ENCODE assay signal across 1 cellular context in the genomic region with DNA sequence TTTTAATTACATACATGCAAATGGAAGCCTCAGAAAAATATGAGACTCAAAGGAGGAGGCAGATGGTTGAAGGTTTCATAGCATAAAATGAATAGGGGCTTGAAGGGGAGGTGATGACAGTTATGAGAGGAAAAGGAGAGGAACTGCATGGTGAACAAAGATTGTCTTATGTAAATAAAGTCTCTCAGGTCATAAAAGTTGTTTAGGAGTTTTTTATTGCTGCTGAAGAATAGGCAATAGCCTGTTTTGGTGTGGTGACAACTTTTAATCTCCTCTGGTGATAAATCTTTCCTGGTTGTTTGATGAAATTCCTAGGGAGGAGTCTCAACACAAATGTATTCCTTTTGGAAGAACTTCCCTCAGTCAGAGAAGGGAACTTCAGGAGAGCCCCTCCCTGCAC.
TF ChIP-seq lines count a peak whose summit lies in the region.

No MANE protein-coding gene starts in this region.

TF ChIP-seq in HEK293, 187 proteins besides CTCF, POLR2A, EP300 and RAD21 (continued from another document and continues in another):
- no peak for TF ChIP-seq ZNF449 (tag by site-specific recombination; IDR thresholded peaks at IDR 0.05)
- peak; percentile 79 for TF ChIP-seq IKZF3 (tag by site-specific recombination; IDR thresholded peaks at IDR 0.05)
- TF ChIP-seq SP3 (tag by site-specific recombination; IDR thresholded peaks at IDR 0.05), result no peak
- TF ChIP-seq GLIS2 (tag by site-specific recombination; IDR thresholded peaks at IDR 0.05), result no peak
- no peak for TF ChIP-seq ZNF585B (tag by site-specific recombination; IDR thresholded peaks at IDR 0.05)
- TF ChIP-seq KLF10 (tag by site-specific recombination; IDR thresholded peaks at IDR 0.05), result no peak; the same call in 1 of the 2 replicates
- no peak for TF ChIP-seq HOXD13 (CRISPR knock-in tag; IDR thresholded peaks at IDR 0.05; ENCODE audit: borderline replicate concordance)
- TF ChIP-seq ZNF202 (tag by site-specific recombination; IDR thresholded peaks at IDR 0.05; ENCODE audit: borderline replicate concordance), result no peak
- no peak for TF ChIP-seq ZFP69B (tag by site-specific recombination; IDR thresholded peaks at IDR 0.05)
- no peak for TF ChIP-seq ZNF558 (tag by site-specific recombination; IDR thresholded peaks at IDR 0.05)
- TF ChIP-seq, protein P1, sequence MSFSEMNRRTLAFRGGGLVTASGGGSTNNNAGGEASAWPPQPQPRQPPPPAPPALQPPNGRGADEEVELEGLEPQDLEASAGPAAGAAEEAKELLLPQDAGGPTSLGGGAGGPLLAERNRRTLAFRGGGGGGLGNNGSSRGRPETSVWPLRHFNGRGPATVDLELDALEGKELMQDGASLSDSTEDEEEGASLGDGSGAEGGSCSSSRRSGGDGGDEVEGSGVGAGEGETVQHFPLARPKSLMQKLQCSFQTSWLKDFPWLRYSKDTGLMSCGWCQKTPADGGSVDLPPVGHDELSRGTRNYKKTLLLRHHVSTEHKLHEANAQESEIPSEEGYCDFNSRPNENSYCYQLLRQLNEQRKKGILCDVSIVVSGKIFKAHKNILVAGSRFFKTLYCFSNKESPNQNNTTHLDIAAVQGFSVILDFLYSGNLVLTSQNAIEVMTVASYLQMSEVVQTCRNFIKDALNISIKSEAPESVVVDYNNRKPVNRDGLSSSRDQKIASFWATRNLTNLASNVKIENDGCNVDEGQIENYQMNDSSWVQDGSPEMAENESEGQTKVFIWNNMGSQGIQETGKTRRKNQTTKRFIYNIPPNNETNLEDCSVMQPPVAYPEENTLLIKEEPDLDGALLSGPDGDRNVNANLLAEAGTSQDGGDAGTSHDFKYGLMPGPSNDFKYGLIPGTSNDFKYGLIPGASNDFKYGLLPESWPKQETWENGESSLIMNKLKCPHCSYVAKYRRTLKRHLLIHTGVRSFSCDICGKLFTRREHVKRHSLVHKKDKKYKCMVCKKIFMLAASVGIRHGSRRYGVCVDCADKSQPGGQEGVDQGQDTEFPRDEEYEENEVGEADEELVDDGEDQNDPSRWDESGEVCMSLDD (tag by site-specific recombination; IDR thresholded peaks at IDR 0.05), result no peak
- TF ChIP-seq, protein P2, sequence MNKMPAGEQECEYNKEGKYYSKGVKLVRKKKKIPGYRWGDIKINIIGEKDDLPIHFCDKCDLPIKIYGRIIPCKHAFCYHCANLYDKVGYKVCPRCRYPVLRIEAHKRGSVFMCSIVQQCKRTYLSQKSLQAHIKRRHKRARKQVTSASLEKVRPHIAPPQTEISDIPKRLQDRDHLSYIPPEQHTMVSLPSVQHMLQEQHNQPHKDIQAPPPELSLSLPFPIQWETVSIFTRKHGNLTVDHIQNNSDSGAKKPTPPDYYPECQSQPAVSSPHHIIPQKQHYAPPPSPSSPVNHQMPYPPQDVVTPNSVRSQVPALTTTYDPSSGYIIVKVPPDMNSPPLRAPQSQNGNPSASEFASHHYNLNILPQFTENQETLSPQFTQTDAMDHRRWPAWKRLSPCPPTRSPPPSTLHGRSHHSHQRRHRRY (tag by site-specific recombination; IDR thresholded peaks at IDR 0.05), result no peak
- 0 out of 2 replicates have a peak, but pooled peaks have one; percentile 46 for TF ChIP-seq ZNF184 (tag by site-specific recombination; IDR thresholded peaks at IDR 0.05)
- TF ChIP-seq GFI1B (tag by site-specific recombination; IDR thresholded peaks at IDR 0.05), result peak; percentile 59; the same call in 1 of the 2 replicates
- TF ChIP-seq ZNF157 (tag by site-specific recombination; IDR thresholded peaks at IDR 0.05), result no peak
- peak; percentile 99 for TF ChIP-seq WT1 (tag by site-specific recombination; IDR thresholded peaks at IDR 0.05)
- no peak for TF ChIP-seq ZNF302 (tag by site-specific recombination; IDR thresholded peaks at IDR 0.05; ENCODE audit: low read depth)
- no peak for TF ChIP-seq ZNF785 (tag by site-specific recombination; IDR thresholded peaks at IDR 0.05)
- TF ChIP-seq ZNF155 (tag by site-specific recombination; IDR thresholded peaks at IDR 0.05), result no peak
- peak; percentile 87 for TF ChIP-seq BCL6B (tag by site-specific recombination; IDR thresholded peaks at IDR 0.05)
- TF ChIP-seq ZNF121 (tag by site-specific recombination; IDR thresholded peaks at IDR 0.05), result no peak
- TF ChIP-seq ZNF548 (tag by site-specific recombination; IDR thresholded peaks at IDR 0.05), result no peak
- peak; percentile 33 for TF ChIP-seq SETDB1 (IDR thresholded peaks at IDR 0.05; ENCODE audit: insufficient read length, low read length)
- no peak for TF ChIP-seq ZBTB7A (tag by site-specific recombination; IDR thresholded peaks at IDR 0.05; ENCODE audit: low read depth)
- TF ChIP-seq REST (tag by site-specific recombination; IDR thresholded peaks at IDR 0.05), result no peak
- TF ChIP-seq ZNF664 (tag by site-specific recombination; IDR thresholded peaks at IDR 0.05), result no peak
- no peak for TF ChIP-seq REPIN1 (tag by site-specific recombination; IDR thresholded peaks at IDR 0.05; ENCODE audit: low read depth)
- peak; percentile 61 for TF ChIP-seq ZBTB8A (tag by site-specific recombination; IDR thresholded peaks at IDR 0.05)
- peak; percentile 68; the same call in 1 of the 2 replicates for TF ChIP-seq MZF1 (tag by site-specific recombination; IDR thresholded peaks at IDR 0.05; ENCODE audit: borderline replicate concordance)
- peak; percentile 55; the same call in 1 of the 2 replicates for TF ChIP-seq ZNF398 (tag by site-specific recombination; IDR thresholded peaks at IDR 0.05)
- TF ChIP-seq GLI4 (tag by site-specific recombination; IDR thresholded peaks at IDR 0.05), result no peak
- 0 out of 2 replicates have a peak, but pooled peaks have one; percentile 12 for TF ChIP-seq SCRT1 (tag by site-specific recombination; IDR thresholded peaks at IDR 0.05; ENCODE audit: borderline replicate concordance)
- TF ChIP-seq, protein P3, sequence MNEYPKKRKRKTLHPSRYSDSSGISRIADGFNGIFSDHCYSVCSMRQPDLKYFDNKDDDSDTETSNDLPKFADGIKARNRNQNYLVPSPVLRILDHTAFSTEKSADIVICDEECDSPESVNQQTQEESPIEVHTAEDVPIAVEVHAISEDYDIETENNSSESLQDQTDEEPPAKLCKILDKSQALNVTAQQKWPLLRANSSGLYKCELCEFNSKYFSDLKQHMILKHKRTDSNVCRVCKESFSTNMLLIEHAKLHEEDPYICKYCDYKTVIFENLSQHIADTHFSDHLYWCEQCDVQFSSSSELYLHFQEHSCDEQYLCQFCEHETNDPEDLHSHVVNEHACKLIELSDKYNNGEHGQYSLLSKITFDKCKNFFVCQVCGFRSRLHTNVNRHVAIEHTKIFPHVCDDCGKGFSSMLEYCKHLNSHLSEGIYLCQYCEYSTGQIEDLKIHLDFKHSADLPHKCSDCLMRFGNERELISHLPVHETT (tag by site-specific recombination; IDR thresholded peaks at IDR 0.05), result no peak
- no peak for TF ChIP-seq ZNF433 (tag by site-specific recombination; IDR thresholded peaks at IDR 0.05; ENCODE audit: low read depth)
- peak; percentile 91; the same call in 1 of the 2 replicates for TF ChIP-seq OVOL3 (tag by site-specific recombination; IDR thresholded peaks at IDR 0.05)
- no peak for TF ChIP-seq SP2 (tag by site-specific recombination; IDR thresholded peaks at IDR 0.05)
- TF ChIP-seq, protein P4, sequence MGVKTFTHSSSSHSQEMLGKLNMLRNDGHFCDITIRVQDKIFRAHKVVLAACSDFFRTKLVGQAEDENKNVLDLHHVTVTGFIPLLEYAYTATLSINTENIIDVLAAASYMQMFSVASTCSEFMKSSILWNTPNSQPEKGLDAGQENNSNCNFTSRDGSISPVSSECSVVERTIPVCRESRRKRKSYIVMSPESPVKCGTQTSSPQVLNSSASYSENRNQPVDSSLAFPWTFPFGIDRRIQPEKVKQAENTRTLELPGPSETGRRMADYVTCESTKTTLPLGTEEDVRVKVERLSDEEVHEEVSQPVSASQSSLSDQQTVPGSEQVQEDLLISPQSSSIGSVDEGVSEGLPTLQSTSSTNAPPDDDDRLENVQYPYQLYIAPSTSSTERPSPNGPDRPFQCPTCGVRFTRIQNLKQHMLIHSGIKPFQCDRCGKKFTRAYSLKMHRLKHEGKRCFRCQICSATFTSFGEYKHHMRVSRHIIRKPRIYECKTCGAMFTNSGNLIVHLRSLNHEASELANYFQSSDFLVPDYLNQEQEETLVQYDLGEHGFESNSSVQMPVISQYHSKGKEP (tag by site-specific recombination; IDR thresholded peaks at IDR 0.05), result peak; percentile 86
- no peak for TF ChIP-seq ZNF311 (tag by site-specific recombination; IDR thresholded peaks at IDR 0.05; ENCODE audit: borderline replicate concordance)
- TF ChIP-seq, protein P5, sequence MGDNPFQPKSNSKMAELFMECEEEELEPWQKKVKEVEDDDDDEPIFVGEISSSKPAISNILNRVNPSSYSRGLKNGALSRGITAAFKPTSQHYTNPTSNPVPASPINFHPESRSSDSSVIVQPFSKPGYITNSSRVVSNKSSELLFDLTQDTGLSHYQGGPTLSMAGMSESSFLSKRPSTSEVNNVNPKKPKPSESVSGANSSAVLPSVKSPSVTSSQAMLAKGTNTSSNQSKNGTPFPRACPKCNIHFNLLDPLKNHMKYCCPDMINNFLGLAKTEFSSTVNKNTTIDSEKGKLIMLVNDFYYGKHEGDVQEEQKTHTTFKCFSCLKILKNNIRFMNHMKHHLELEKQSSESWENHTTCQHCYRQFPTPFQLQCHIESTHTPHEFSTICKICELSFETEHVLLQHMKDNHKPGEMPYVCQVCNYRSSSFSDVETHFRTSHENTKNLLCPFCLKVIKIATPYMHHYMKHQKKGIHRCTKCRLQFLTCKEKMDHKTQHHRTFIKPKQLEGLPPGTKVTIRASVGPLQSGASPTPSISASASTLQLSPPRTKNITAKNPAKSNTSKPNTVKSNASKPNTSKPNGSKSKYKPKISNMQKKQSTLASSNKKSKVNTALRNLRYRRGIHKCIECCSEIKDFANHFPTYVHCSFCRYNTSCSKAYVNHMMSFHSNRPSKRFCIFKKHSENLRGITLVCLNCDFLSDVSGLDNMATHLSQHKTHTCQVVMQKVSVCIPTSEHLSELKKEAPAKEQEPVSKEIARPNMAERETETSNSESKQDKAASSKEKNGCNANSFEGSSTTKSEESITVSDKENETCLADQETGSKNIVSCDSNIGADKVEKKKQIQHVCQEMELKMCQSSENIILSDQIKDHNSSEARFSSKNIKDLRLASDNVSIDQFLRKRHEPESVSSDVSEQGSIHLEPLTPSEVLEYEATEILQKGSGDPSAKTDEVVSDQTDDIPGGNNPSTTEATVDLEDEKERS (tag by site-specific recombination; IDR thresholded peaks at IDR 0.05), result no peak
